Comparison of ENCODE assay signal across 26 cellular contexts in genomic region chr21:32543975-32544374, GRCh38. TPM values are rescaled to one million over a fixed set of nuclear protein-coding genes. Genes with fewer than 3 reads are reported as not detected.
"Had no signal": no experiment of that assay in that cellular context is flagged by ENCODE, and none has a peak within 500 bp of the region (broad histone marks: within the 10 kb centered on the region; RNA-seq: fewer than 3 reads in every experiment).

No MANE protein-coding gene starts in this region.

- H3K4me3 ChIP-seq: coronary artery, gastrocnemius medialis, heart left ventricle had no signal

- H3K27me3 ChIP-seq: brain microvascular endothelial cell, foreskin keratinocyte, gastrocnemius medialis, heart left ventricle had no signal

- H3K4me1 ChIP-seq: foreskin keratinocyte, gastrocnemius medialis, heart left ventricle had no signal

- DNase-seq: activated CD4-positive, alpha-beta T cell treated with anti-CD3 and anti-CD28 coated beads for 48 hours; activated CD4-positive, alpha-beta T cell treated with anti-CD3 and anti-CD28 coated beads, Interleukin-2, amount 50 U/mL, for 1 hour; activated CD4-positive, alpha-beta T cell treated with anti-CD3 and anti-CD28 coated beads, Interleukin-2, amount 50 U/mL, for 48 hours; activated CD8-positive, alpha-beta memory T cell treated with anti-CD3 and anti-CD28 coated beads for 24 hours; activated CD8-positive, alpha-beta T cell treated with anti-CD3 and anti-CD28 coated beads for 36 hours; activated effector memory CD4-positive, alpha-beta T cell treated with Interleukin-2 at 50 U/mL for 16 hours; activated gamma-delta T cell treated with Interleukin-2 at 50 U/mL for 16 hours; activated naive CD4-positive, alpha-beta T cell treated with anti-CD3 and anti-CD28 coated beads, Interleukin-2, amount 50 U/mL, for 16 hours; activated naive CD4-positive, alpha-beta T cell treated with Interleukin-2 at 50 U/mL for 16 hours; activated T-cell treated with anti-CD3 and anti-CD28 coated beads, Interleukin-2, amount 50 U/mL, for 4 hours; amniotic stem cell; anterior cingulate cortex; brain microvascular endothelial cell; effector CD4-positive, alpha-beta T cell; effector memory CD8-positive, alpha-beta T cell; foreskin keratinocyte; gastrocnemius medialis; glutamatergic neuron; heart left ventricle; SW 1271; T-helper 1 cell had no signal

- FAIRE-seq: astrocyte, bronchial epithelial cell had no signal

- H3K9me3 ChIP-seq: gastrocnemius medialis, heart left ventricle had no signal

- H3K36me3 ChIP-seq: brain microvascular endothelial cell, gastrocnemius medialis, heart left ventricle had no signal

- H3K27ac ChIP-seq: brain microvascular endothelial cell, coronary artery, epithelial cell of prostate, foreskin keratinocyte, gastrocnemius medialis, heart left ventricle had no signal

RNA-seq across cellular contexts. Expression of gene TCP10L, which starts 41.3 kb away (rescaled TPM):
- total RNA-seq: esophagus mucosa had no signal
